In the genomic region with DNA sequence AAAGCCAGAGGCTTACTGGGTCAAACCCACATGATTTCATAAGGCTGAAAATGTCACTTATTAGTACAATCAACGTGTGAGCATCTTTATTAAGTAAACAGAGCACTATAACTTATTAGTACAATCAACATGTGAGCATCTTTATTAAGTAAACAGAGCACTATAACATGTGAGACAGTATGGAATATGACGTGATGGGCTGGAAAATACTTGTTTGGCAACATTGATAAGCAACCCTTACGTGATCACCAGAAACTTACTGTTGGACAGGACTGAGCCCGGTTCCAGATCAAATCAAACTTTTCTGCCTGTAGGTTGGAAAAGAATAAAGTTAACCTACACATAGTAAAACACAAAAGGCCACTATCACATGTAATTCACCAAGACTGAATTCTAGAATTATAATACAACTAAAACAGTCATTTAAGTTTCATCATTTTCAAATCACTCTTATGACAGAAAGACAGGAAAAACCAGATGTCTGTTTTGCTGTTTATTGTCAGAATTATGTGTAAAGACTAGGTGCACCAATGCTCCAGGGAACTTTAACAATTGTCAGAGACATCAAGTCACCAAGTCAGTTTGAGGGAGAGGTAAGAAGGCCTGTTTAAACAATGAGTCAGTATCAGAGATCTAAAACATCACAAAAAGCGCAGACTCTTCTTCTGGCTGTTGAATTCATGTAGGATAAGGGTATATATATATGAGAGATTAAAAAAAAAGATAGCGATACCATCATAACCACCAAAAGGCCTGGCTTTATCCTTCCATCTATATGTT, we compare ENCODE assay signal across 1 cellular context.
TF ChIP-seq lines count a peak whose summit lies in the region.

No MANE protein-coding gene starts in this region.

TF ChIP-seq in SK-N-SH, 30 proteins besides CTCF, POLR2A, EP300 and RAD21:
- TF ChIP-seq, protein P1, sequence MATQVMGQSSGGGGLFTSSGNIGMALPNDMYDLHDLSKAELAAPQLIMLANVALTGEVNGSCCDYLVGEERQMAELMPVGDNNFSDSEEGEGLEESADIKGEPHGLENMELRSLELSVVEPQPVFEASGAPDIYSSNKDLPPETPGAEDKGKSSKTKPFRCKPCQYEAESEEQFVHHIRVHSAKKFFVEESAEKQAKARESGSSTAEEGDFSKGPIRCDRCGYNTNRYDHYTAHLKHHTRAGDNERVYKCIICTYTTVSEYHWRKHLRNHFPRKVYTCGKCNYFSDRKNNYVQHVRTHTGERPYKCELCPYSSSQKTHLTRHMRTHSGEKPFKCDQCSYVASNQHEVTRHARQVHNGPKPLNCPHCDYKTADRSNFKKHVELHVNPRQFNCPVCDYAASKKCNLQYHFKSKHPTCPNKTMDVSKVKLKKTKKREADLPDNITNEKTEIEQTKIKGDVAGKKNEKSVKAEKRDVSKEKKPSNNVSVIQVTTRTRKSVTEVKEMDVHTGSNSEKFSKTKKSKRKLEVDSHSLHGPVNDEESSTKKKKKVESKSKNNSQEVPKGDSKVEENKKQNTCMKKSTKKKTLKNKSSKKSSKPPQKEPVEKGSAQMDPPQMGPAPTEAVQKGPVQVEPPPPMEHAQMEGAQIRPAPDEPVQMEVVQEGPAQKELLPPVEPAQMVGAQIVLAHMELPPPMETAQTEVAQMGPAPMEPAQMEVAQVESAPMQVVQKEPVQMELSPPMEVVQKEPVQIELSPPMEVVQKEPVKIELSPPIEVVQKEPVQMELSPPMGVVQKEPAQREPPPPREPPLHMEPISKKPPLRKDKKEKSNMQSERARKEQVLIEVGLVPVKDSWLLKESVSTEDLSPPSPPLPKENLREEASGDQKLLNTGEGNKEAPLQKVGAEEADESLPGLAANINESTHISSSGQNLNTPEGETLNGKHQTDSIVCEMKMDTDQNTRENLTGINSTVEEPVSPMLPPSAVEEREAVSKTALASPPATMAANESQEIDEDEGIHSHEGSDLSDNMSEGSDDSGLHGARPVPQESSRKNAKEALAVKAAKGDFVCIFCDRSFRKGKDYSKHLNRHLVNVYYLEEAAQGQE (IDR thresholded peaks at IDR 0.05; ENCODE audit: low read depth, low read length) = no peak
- TF ChIP-seq TAF1 (IDR thresholded peaks at IDR 0.05; ENCODE audit: borderline replicate concordance, low read depth, low read length) (no peak), RCOR1 (IDR thresholded peaks at IDR 0.05; ENCODE audit: low read length) (no peak), ELF1 (IDR thresholded peaks at IDR 0.05) (no peak), SIN3A (IDR thresholded peaks at IDR 0.05; ENCODE audit: borderline replicate concordance, low read depth, low read length) (no peak), NRF1 (IDR thresholded peaks at IDR 0.05; ENCODE audit: low read depth, low read length) (no peak), MXI1 (IDR thresholded peaks at IDR 0.05; ENCODE audit: low read depth, low read length) (no peak), GATA2 (CRISPR knock-in tag; IDR thresholded peaks at IDR 0.05) (no peak), TEAD4 (IDR thresholded peaks at IDR 0.05; ENCODE audit: borderline replicate concordance, insufficient read depth) (no peak), FOXM1 (IDR thresholded peaks at IDR 0.05; ENCODE audit: low read depth) (no peak), FOXJ3 (CRISPR knock-in tag; IDR thresholded peaks at IDR 0.05) (no peak), JUND (IDR thresholded peaks at IDR 0.05) (no peak)
- TF ChIP-seq, protein P2, sequence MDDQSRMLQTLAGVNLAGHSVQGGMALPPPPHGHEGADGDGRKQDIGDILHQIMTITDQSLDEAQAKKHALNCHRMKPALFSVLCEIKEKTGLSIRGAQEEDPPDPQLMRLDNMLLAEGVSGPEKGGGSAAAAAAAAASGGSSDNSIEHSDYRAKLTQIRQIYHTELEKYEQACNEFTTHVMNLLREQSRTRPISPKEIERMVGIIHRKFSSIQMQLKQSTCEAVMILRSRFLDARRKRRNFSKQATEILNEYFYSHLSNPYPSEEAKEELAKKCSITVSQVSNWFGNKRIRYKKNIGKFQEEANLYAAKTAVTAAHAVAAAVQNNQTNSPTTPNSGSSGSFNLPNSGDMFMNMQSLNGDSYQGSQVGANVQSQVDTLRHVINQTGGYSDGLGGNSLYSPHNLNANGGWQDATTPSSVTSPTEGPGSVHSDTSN (IDR thresholded peaks at IDR 0.05) = no peak
- TF ChIP-seq, protein P3, sequence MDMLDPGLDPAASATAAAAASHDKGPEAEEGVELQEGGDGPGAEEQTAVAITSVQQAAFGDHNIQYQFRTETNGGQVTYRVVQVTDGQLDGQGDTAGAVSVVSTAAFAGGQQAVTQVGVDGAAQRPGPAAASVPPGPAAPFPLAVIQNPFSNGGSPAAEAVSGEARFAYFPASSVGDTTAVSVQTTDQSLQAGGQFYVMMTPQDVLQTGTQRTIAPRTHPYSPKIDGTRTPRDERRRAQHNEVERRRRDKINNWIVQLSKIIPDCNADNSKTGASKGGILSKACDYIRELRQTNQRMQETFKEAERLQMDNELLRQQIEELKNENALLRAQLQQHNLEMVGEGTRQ (IDR thresholded peaks at IDR 0.05; ENCODE audit: borderline replicate concordance, low read depth, low read length) = no peak
